In genomic region chrX:130994671-130995070, GRCh38 we compare ENCODE assay signal across 10 cellular contexts.
DNase-seq lines count a peak whose midpoint lies in the region; ATAC-seq and TF ChIP-seq lines count a peak whose summit lies in the region.
"Had no signal": no experiment of that assay in that cellular context is flagged by ENCODE, and none has a peak within 500 bp of the region (broad histone marks: within the 10 kb centered on the region; RNA-seq: fewer than 3 reads in every experiment).

No MANE protein-coding gene starts in this region.

- DNase-seq in NCI-H2196 (lab: John Stamatoyannopoulos, UW; ENCODE audit: unreplicated experiment) (peak; percentile 7), NCI-H2196 treated with DMSO at 0.1 percent for 48 hours (lab: John Stamatoyannopoulos, UW; ENCODE audit: unreplicated experiment) (no peak), LNCaP clone FGC (ENCODE audit: low read depth) (no peak), mesothelial cell of epicardium (ENCODE audit: low spot score in 2 of 2, unreplicated experiment in 2 of 2) (peak in 1 of 2 experiments; percentile 53), GDM1 (lab: John Stamatoyannopoulos, UW) (no peak)
- DNase-seq in activated CD8-positive, alpha-beta T cell treated with anti-CD3 and anti-CD28 coated beads, Interleukin-2, amount 10 ng/mL, durations not matched to agents 7 days and 5 days = peak; percentile 31
- DNase-seq in CD8-positive, alpha-beta T cell = no peak
- no peak for DNase-seq in activated T-cell treated with anti-CD3 and anti-CD28 coated beads, Interleukin-2, amount 50 U/mL, for 1 hour

- H3K27ac Mint-ChIP-seq in activated CD8-positive, alpha-beta T cell treated with anti-CD3 and anti-CD28 coated beads, Interleukin-2, amount 10 ng/mL, durations not matched to agents 7 days and 5 days = no peak overlapping the region
- no peak overlapping the region for H3K27ac Mint-ChIP-seq in mesothelial cell of epicardium
- no peak overlapping the region for H3K27ac Mint-ChIP-seq in CD8-positive, alpha-beta T cell
- H3K27ac Mint-ChIP-seq: T-helper 1 cell treated with Interleukin-12 subunit alpha and Interleukin-12 subunit beta and Interleukin-4 antibody, amounts not matched to agents 30 μg/mL and 1 μg/mL, for 36 hours had no signal

- H3K4me3 Mint-ChIP-seq in activated CD8-positive, alpha-beta T cell treated with anti-CD3 and anti-CD28 coated beads, Interleukin-2, amount 10 ng/mL, durations not matched to agents 7 days and 5 days = no peak overlapping the region
- H3K4me3 Mint-ChIP-seq in mesothelial cell of epicardium = no peak overlapping the region
- no peak overlapping the region for H3K4me3 Mint-ChIP-seq in CD8-positive, alpha-beta T cell
- H3K4me3 Mint-ChIP-seq: T-helper 1 cell treated with Interleukin-12 subunit alpha and Interleukin-12 subunit beta and Interleukin-4 antibody, amounts not matched to agents 30 μg/mL and 1 μg/mL, for 36 hours had no signal

- H3K9me3 Mint-ChIP-seq in activated CD8-positive, alpha-beta T cell treated with anti-CD3 and anti-CD28 coated beads, Interleukin-2, amount 10 ng/mL, durations not matched to agents 7 days and 5 days (ENCODE audit: insufficient read depth) = no peaks in the 10 kb centered on the region
- no peaks in the 10 kb centered on the region for H3K9me3 Mint-ChIP-seq in mesothelial cell of epicardium
- H3K9me3 Mint-ChIP-seq in CD8-positive, alpha-beta T cell = no peaks in the 10 kb centered on the region
- H3K9me3 Mint-ChIP-seq: T-helper 1 cell treated with Interleukin-12 subunit alpha and Interleukin-12 subunit beta and Interleukin-4 antibody, amounts not matched to agents 30 μg/mL and 1 μg/mL, for 36 hours had no signal

- CTCF ChIA-PET in activated CD8-positive, alpha-beta T cell treated with anti-CD3 and anti-CD28 coated beads, Interleukin-2, amount 10 ng/mL, durations not matched to agents 7 days and 5 days (lab: Charles Lee) = interaction anchor here (0.9 to 1.9 kb wide), 5 partner anchors 10 to 681 kb away, joined by 3 to 6 read pairs (median 4); no protein-coding TSS in a partner anchor
- CTCF ChIA-PET in CD8-positive, alpha-beta T cell (lab: Charles Lee) = no interaction called here

- no peaks in the 10 kb centered on the region for H3K27me3 ChIP-seq in CD8-positive, alpha-beta T cell (ENCODE audit: insufficient read depth, low read length)

- TF ChIP-seq CTCF in LNCaP clone FGC (IDR thresholded peaks at IDR 0.05; ENCODE audit: control insufficient read depth, extremely low read depth, insufficient read depth) = peak; percentile 31; the same call in 1 of the 2 replicates
- peak; percentile 89 for TF ChIP-seq CTCF in mesothelial cell of epicardium (IDR thresholded peaks at IDR 0.05; ENCODE audit: unreplicated experiment)
- TF ChIP-seq CTCF in CD8-positive, alpha-beta T cell (IDR thresholded peaks at IDR 0.05) = no peak

- no peak for ATAC-seq in activated CD8-positive, alpha-beta T cell treated with anti-CD3 and anti-CD28 coated beads, Interleukin-2, amount 10 ng/mL, durations not matched to agents 7 days and 5 days
- no peak for ATAC-seq in CD8-positive, alpha-beta T cell

- no peak overlapping the region for H3K27ac ChIP-seq in CD8-positive, alpha-beta T cell (ENCODE audit: low read depth, low read length)
- H3K27ac ChIP-seq: BLaER1 treated with 17β-estradiol and CSF1 and Interleukin-3, amounts not matched to agents 10 nM and 100 nM had no signal

- no peaks in the 10 kb centered on the region for H3K4me1 Mint-ChIP-seq in activated CD8-positive, alpha-beta T cell treated with anti-CD3 and anti-CD28 coated beads, Interleukin-2, amount 10 ng/mL, durations not matched to agents 7 days and 5 days (ENCODE audit: low read depth)
- H3K4me1 Mint-ChIP-seq in mesothelial cell of epicardium = no peaks in the 10 kb centered on the region
- no peaks in the 10 kb centered on the region for H3K4me1 Mint-ChIP-seq in CD8-positive, alpha-beta T cell (ENCODE audit: low read depth)

- H3K36me3 Mint-ChIP-seq in activated CD8-positive, alpha-beta T cell treated with anti-CD3 and anti-CD28 coated beads, Interleukin-2, amount 10 ng/mL, durations not matched to agents 7 days and 5 days (ENCODE audit: low read depth) = no peaks in the 10 kb centered on the region
- no peaks in the 10 kb centered on the region for H3K36me3 Mint-ChIP-seq in mesothelial cell of epicardium
- H3K36me3 Mint-ChIP-seq in CD8-positive, alpha-beta T cell = no peaks in the 10 kb centered on the region

- H3K4me3 ChIP-seq in LNCaP clone FGC (ENCODE audit: low read depth, low read length) = no peak overlapping the region
- H3K4me3 ChIP-seq in CD8-positive, alpha-beta T cell (ENCODE audit: low read depth, low read length) = no peak overlapping the region
- H3K4me3 ChIP-seq: BLaER1 treated with 17β-estradiol and CSF1 and Interleukin-3, amounts not matched to agents 10 nM and 100 nM had no signal

- POLR2A ChIA-PET in activated CD8-positive, alpha-beta T cell treated with anti-CD3 and anti-CD28 coated beads, Interleukin-2, amount 10 ng/mL, durations not matched to agents 7 days and 5 days (lab: Charles Lee) = interaction anchor here (0.6 kb wide), 1 partner anchor 194 kb away, joined by 3 read pairs; no protein-coding TSS in a partner anchor
- POLR2A ChIA-PET in CD8-positive, alpha-beta T cell (lab: Charles Lee) = no interaction called here

- no peaks in the 10 kb centered on the region for H3K36me3 ChIP-seq in CD8-positive, alpha-beta T cell (ENCODE audit: insufficient read depth, low read length)
- H3K36me3 ChIP-seq: BLaER1 treated with 17β-estradiol and CSF1 and Interleukin-3, amounts not matched to agents 10 nM and 100 nM had no signal

- no peaks in the 10 kb centered on the region for H3K4me1 ChIP-seq in CD8-positive, alpha-beta T cell (ENCODE audit: insufficient read depth, low read length)
- H3K4me1 ChIP-seq: BLaER1 treated with 17β-estradiol and CSF1 and Interleukin-3, amounts not matched to agents 10 nM and 100 nM had no signal

- H3K27me3 Mint-ChIP-seq in activated CD8-positive, alpha-beta T cell treated with anti-CD3 and anti-CD28 coated beads, Interleukin-2, amount 10 ng/mL, durations not matched to agents 7 days and 5 days (ENCODE audit: low read depth) = no peaks in the 10 kb centered on the region
- peaks cover 66% of the 10 kb centered on the region for H3K27me3 Mint-ChIP-seq in mesothelial cell of epicardium (ENCODE audit: low read depth)
- peaks cover 7% of the 10 kb centered on the region for H3K27me3 Mint-ChIP-seq in CD8-positive, alpha-beta T cell (ENCODE audit: low read depth)

- intact Hi-C loops in CD8-positive, alpha-beta T cell (cut with DNase I, micrococcal nuclease) = no loop called here

- no peaks in the 10 kb centered on the region for H3K9me3 ChIP-seq in CD8-positive, alpha-beta T cell (ENCODE audit: low read length)
- H3K9me3 ChIP-seq: BLaER1 treated with 17β-estradiol and CSF1 and Interleukin-3, amounts not matched to agents 10 nM and 100 nM had no signal

Comparison
In these comparisons a context has a peak if more than half of its experiments do, and no peak if none do; other contexts are left out.
1. DNase-seq: peak in NCI-H2196 (single experiment) and activated CD8-positive, alpha-beta T cell treated with anti-CD3 and anti-CD28 coated beads, Interleukin-2, amount 10 ng/mL, durations not matched to agents 7 days and 5 days (single experiment); none in NCI-H2196 treated with DMSO at 0.1 percent for 48 hours (single experiment), LNCaP clone FGC (single experiment), GDM1 (single experiment), CD8-positive, alpha-beta T cell (0 of 7) and activated T-cell treated with anti-CD3 and anti-CD28 coated beads, Interleukin-2, amount 50 U/mL, for 1 hour (single experiment).